In the genomic region with DNA sequence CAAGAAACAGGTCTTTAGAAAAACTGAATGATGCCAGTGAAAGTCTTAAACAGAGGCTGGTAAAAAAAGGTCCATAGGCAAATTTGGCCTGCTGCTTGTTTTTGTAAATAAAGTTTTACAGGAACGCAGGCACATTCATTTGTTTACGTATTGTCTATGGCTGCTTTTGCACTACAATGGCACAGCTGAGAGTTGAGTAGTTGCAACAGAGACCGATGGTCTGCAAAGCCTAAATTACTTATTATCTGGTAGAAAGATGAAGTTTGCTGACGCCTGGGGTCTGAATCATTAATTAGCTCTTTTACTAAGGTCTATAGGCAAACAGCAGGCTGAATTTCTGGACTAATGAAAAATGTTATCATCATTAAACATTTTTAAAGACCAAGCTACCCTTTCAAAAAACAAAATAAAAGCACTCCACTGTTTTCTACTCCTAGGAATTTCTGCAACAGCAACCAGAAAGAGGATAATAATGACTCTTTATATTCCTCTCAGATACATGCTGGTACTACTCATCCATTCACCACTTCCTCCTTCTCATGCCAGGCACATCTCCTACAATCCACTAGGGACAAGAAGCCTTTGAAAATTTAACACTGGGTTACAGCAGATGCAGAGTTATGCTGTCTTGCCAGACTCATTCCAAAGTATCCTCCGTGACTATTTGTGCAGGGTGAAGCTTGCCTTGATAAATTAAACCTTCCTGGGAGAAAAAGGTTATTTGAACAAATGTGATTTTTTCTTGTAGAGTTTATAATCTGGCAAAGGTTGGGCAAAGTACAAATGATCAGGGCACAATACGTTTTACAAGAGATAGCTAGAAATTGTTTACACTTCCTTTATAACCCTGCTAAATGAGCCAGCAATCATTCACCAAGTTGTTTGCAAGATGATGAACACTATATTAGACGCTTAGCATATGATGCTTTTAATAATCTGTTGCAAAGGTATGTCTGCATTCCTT, we compare ENCODE assay signal across 16 cellular contexts. TPM values are rescaled to one million over a fixed set of nuclear protein-coding genes. Genes with fewer than 3 reads are reported as not detected.
DNase-seq lines count a peak whose midpoint lies in the region; ATAC-seq, FAIRE-seq and TF ChIP-seq lines count a peak whose summit lies in the region.
"Had no signal": no experiment of that assay in that cellular context is flagged by ENCODE, and none has a peak within 500 bp of the region (broad histone marks: within the 10 kb centered on the region; RNA-seq: fewer than 3 reads in every experiment).

No MANE protein-coding gene starts in this region.

- H3K4me1 ChIP-seq in OCI-LY3 (ENCODE audit: low read length) (peaks cover 71% of the 10 kb centered on the region), pancreas (peaks cover 0 to 39% (median 24%) of the 10 kb centered on the region in 3 donors)

- H3K79me2 ChIP-seq in OCI-LY3 (ENCODE audit: low read length): peaks cover 64% of the 10 kb centered on the region

- H3K27me3 Mint-ChIP-seq in osteocyte (ENCODE audit: unreplicated experiment): peaks cover 70% of the 10 kb centered on the region
- H3K27me3 Mint-ChIP-seq: memory B cell had no signal

- peak overlapping the region; percentile 2; the same call in 1 of the 2 replicates for H3K27ac ChIP-seq in OCI-LY3 (ENCODE audit: low read length)
- H3K27ac ChIP-seq in pancreas: peak overlapping the region in 2 of 4 donors; percentile 96 to 98
- H3K27ac ChIP-seq: stomach had no signal

- H3K4me3 Mint-ChIP-seq in osteocyte (ENCODE audit: unreplicated experiment): no peak overlapping the region
- H3K4me3 Mint-ChIP-seq: CD4-positive, alpha-beta memory T cell; memory B cell had no signal

- no peaks in the 10 kb centered on the region for H3K36me3 Mint-ChIP-seq in osteocyte (ENCODE audit: unreplicated experiment)
- H3K36me3 Mint-ChIP-seq: CD4-positive, alpha-beta memory T cell had no signal

- no peaks in the 10 kb centered on the region for H3K9me3 Mint-ChIP-seq in osteocyte (ENCODE audit: unreplicated experiment)
- H3K9me3 Mint-ChIP-seq: CD4-positive, alpha-beta memory T cell; memory B cell had no signal

- 0 out of 2 replicates have a peak overlapping the region, but pooled peaks have one; percentile 14 for H3K4me3 ChIP-seq in OCI-LY3 (ENCODE audit: low read length)
- peak overlapping the region in 3 of 4 donors; percentile 13 to 93 (median 84) for H3K4me3 ChIP-seq in pancreas
- H3K4me3 ChIP-seq: stomach had no signal

- peaks cover 67% of the 10 kb centered on the region for H4K20me1 ChIP-seq in OCI-LY3 (ENCODE audit: insufficient read depth, low read length)

- no peak overlapping the region for H3K9ac ChIP-seq in OCI-LY3 (ENCODE audit: low read length)

- WGBS in pancreas, 2 donors: 15 to 18% methylated on average over 7 of the region's 7 CpGs

- H2AFZ ChIP-seq in OCI-LY3 (ENCODE audit: low read depth, low read length): no peak overlapping the region

- ATAC-seq in pancreas (peak; percentile 19 to 48 (median 32)), HG03095 (IDR thresholded peaks at IDR 0.05; ENCODE audit: unreplicated experiment) (no peak)

- FAIRE-seq in pancreas (lab: Jason Lieb, UNC): peak; percentile 75

- peaks cover 2% of the 10 kb centered on the region for H3K4me1 Mint-ChIP-seq in osteocyte (ENCODE audit: unreplicated experiment)

- no peak overlapping the region for H3K27ac Mint-ChIP-seq in osteocyte (ENCODE audit: unreplicated experiment)
- H3K27ac Mint-ChIP-seq: CD4-positive, alpha-beta memory T cell; memory B cell had no signal

- DNase-seq in ELR (ENCODE audit: low read depth) (peak; percentile 11), epidermal melanocyte (ENCODE audit: insufficient read length, low spot score) (peak; percentile 74), pancreas (no peak), osteocyte (ENCODE audit: extremely low spot score, unreplicated experiment) (no peak), NCI-H1092 (lab: John Stamatoyannopoulos, UW) (no peak), GM10266 (ENCODE audit: extremely low spot score) (no peak)
- DNase-seq: CD4-positive, alpha-beta memory T cell; HCEC 1CT; IMR-90; NCI-H2107; stomach; T1000 had no signal

- H3K9me3 ChIP-seq in OCI-LY3 (ENCODE audit: insufficient read depth, low read length) (no peaks in the 10 kb centered on the region), pancreas (no peaks in the 10 kb centered on the region)
- H3K9me3 ChIP-seq: stomach had no signal

- intact Hi-C loops in pancreas (cut with DNase I): no loop called here

- H3K27me3 ChIP-seq in OCI-LY3 (ENCODE audit: low read depth, low read length) (no peaks in the 10 kb centered on the region), pancreas (no peaks in the 10 kb centered on the region)

- TF ChIP-seq CTCF in OCI-LY3 (IDR thresholded peaks at IDR 0.05; ENCODE audit: low read depth, low read length): no peak
- TF ChIP-seq CTCF in pancreas (IDR thresholded peaks at IDR 0.05): no peak
- TF ChIP-seq CTCF in osteocyte (IDR thresholded peaks at IDR 0.05): no peak
- no peak for TF ChIP-seq CTCF in GM10266 (IDR thresholded peaks at IDR 0.05; ENCODE audit: control insufficient read depth, insufficient read depth, low read depth, missing control alignments)

- peaks cover 90% of the 10 kb centered on the region for H3K36me3 ChIP-seq in OCI-LY3 (replicated peaks; ENCODE audit: low read depth, low read length)
- H3K36me3 ChIP-seq in pancreas: peaks cover 0 to 44% (median 20%) of the 10 kb centered on the region in 3 donors

- peak overlapping the region; percentile 60 for H3K4me2 ChIP-seq in OCI-LY3 (ENCODE audit: low read length)

RNA-seq across cellular contexts. Expression of gene GATM, which starts 6.0 kb away (rescaled TPM):
- total RNA-seq in pancreas: 1,000 to 10,000 TPM in 4 of 6 donors, 100 to 1,000 TPM in 2; 862 to 1,576 (median 1,249) TPM
- 100 to 1,000 TPM; 343 to 367 TPM for polyA plus RNA-seq in pancreas
- not detected in 2 replicates for total RNA-seq in osteocyte
- total RNA-seq: glomerular endothelial cell had no signal

Comparison
In these comparisons a context has a peak if more than half of its experiments do, and no peak if none do; other contexts are left out.
1. DNase-seq: peak in ELR (single experiment) and epidermal melanocyte (single experiment); none in pancreas (0 of 6), osteocyte (single experiment), NCI-H1092 (single experiment) and GM10266 (single experiment).
2. RNA of gene GATM, which starts 6.0 kb away (total RNA-seq): 862 to 1,576 TPM in pancreas; not detected in osteocyte; every median in the first group is over 100 times any median in the second.